In genomic region chr13:40304391-40304790, GRCh38 we compare ENCODE assay signal across 36 cellular contexts.
"Had no signal": no experiment of that assay in that cellular context is flagged by ENCODE, and none has a peak within 500 bp of the region (broad histone marks: within the 10 kb centered on the region; RNA-seq: fewer than 3 reads in every experiment).

No MANE protein-coding gene starts in this region.

- H3K36me3 ChIP-seq: MG63 had no signal

- H3K27ac ChIP-seq: KMS-11 had no signal

- DNase-seq: Karpas-422, Kasumi-1, MG63, MM.1S, MV-4-11, NCI-H1048, NCI-H1092, NCI-H1092 treated with DMSO at 0.1 percent for 48 hours, NCI-H1105, NCI-H1105 treated with DMSO at 0.1 percent for 48 hours, NCI-H1417, NCI-H1417 treated with DMSO at 0.1 percent for 48 hours, NCI-H1436, NCI-H1436 treated with DMSO at 0.1 percent for 48 hours, NCI-H146, NCI-H1694, NCI-H1694 treated with DMSO at 0.1 percent for 48 hours, NCI-H187, NCI-H187 treated with DMSO at 0.1 percent for 48 hours, NCI-H1930, NCI-H2029, NCI-H2029 treated with DMSO at 0.1 percent for 48 hours, NCI-H2081, NCI-H2081 treated with DMSO at 0.1 percent for 48 hours, NCI-H2107, NCI-H2171, NCI-H2171 treated with DMSO at 0.1 percent for 48 hours, NCI-H2227 treated with DMSO at 0.1 percent for 48 hours, NCI-H226, NCI-H345, NCI-H446, NCI-H446 treated with DMSO at 0.1 percent for 48 hours, NCI-H510A, NCI-H510A treated with DMSO at 0.1 percent for 48 hours, NCI-H524 had no signal

- H3K27me3 ChIP-seq: MG63 had no signal

- H3K4me3 ChIP-seq: MG63 had no signal

- H3K9ac ChIP-seq: KMS-11 had no signal
